In genomic region chr1:167248707-167249642, GRCh38 we compare ENCODE assay signal across 1 cellular context.
TF ChIP-seq lines count a peak whose summit lies in the region.

No MANE protein-coding gene starts in this region.

TF ChIP-seq in K562, 482 proteins besides CTCF, POLR2A, EP300 and RAD21 (continued from another document and continues in another):
- TF ChIP-seq, protein P1, sequence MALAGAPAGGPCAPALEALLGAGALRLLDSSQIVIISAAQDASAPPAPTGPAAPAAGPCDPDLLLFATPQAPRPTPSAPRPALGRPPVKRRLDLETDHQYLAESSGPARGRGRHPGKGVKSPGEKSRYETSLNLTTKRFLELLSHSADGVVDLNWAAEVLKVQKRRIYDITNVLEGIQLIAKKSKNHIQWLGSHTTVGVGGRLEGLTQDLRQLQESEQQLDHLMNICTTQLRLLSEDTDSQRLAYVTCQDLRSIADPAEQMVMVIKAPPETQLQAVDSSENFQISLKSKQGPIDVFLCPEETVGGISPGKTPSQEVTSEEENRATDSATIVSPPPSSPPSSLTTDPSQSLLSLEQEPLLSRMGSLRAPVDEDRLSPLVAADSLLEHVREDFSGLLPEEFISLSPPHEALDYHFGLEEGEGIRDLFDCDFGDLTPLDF (CRISPR knock-in tag; IDR thresholded peaks at IDR 0.05) = peak; percentile 62; the same call in 1 of the 2 replicates
- TF ChIP-seq ZNF217 (CRISPR knock-in tag; IDR thresholded peaks at IDR 0.05) (no peak), SRSF9 (IDR thresholded peaks at IDR 0.05; ENCODE audit: borderline replicate concordance, low read depth, low read length) (no peak), BDP1 (IDR thresholded peaks at IDR 0.05; ENCODE audit: insufficient read depth, insufficient read length) (no peak), ZNF134 (CRISPR knock-in tag; conservative IDR thresholded peaks at IDR 0.05) (no peak), TARDBP (IDR thresholded peaks at IDR 0.05) (no peak), MECOM (CRISPR knock-in tag; IDR thresholded peaks at IDR 0.05) (no peak), RBM34 (IDR thresholded peaks at IDR 0.05; ENCODE audit: borderline replicate concordance, insufficient read depth, low read length) (no peak), NR1H2 (CRISPR knock-in tag; IDR thresholded peaks at IDR 0.05) (no peak), NUFIP1 (IDR thresholded peaks at IDR 0.05; ENCODE audit: partially characterized antibody) (no peak), KDM1A (IDR thresholded peaks at IDR 0.05) (peak; percentile 89 to 93), TEAD4 (IDR thresholded peaks at IDR 0.05; ENCODE audit: low read length) (peak; percentile 79), TEAD4 (CRISPR knock-in tag; IDR thresholded peaks at IDR 0.05; ENCODE audit: borderline replicate concordance) (no peak), SREBF1 (IDR thresholded peaks at IDR 0.05; ENCODE audit: borderline replicate concordance, low read depth, low read length) (no peak), WHSC1 (IDR thresholded peaks at IDR 0.05; ENCODE audit: low read length) (no peak), POU5F1 (IDR thresholded peaks at IDR 0.05; ENCODE audit: borderline replicate concordance, low read depth, low read length, partially characterized antibody) (no peak), ATF6 (CRISPR knock-in tag; IDR thresholded peaks at IDR 0.05) (no peak), ZNF184 (CRISPR knock-in tag; IDR thresholded peaks at IDR 0.05) (no peak), NCOA4 (IDR thresholded peaks at IDR 0.05; ENCODE audit: partially characterized antibody) (no peak), NR4A1 (CRISPR knock-in tag; IDR thresholded peaks at IDR 0.05) (no peak), NR4A1 (tag; IDR thresholded peaks at IDR 0.05) (no peak), PML (IDR thresholded peaks at IDR 0.05; ENCODE audit: low read length) (0 out of 2 replicates have a peak, but pooled peaks have one; percentile 59), ARID2 (IDR thresholded peaks at IDR 0.05) (no peak), TEAD1 (CRISPR knock-in tag; IDR thresholded peaks at IDR 0.05) (peak in 1 of 2 experiments; percentile 89; a peak in 2 of 4 replicates), SMAD3 (CRISPR knock-in tag; conservative IDR thresholded peaks at IDR 0.05) (no peak), SRSF3 (IDR thresholded peaks at IDR 0.05; ENCODE audit: insufficient read depth, low read length) (no peak), SP2 (IDR thresholded peaks at IDR 0.05; ENCODE audit: extremely low read depth, low read depth, low read length, poor library complexity, severe bottlenecking) (no peak), CCAR2 (IDR thresholded peaks at IDR 0.05; ENCODE audit: low read depth, low read length) (no peak), U2AF2 (optimal IDR thresholded peaks at IDR 0.05; ENCODE audit: low read depth, low read length) (no peak), NFATC3 (IDR thresholded peaks at IDR 0.05) (no peak), ZBTB11 (CRISPR knock-in tag; IDR thresholded peaks at IDR 0.05) (no peak), TAF1 (IDR thresholded peaks at IDR 0.05; ENCODE audit: control insufficient read depth, extremely low read depth, insufficient read depth, low read length, severe bottlenecking) (no peak), ZNF79 (CRISPR knock-in tag; IDR thresholded peaks at IDR 0.05; ENCODE audit: low read depth) (no peak), HSF4 (CRISPR knock-in tag; IDR thresholded peaks at IDR 0.05; ENCODE audit: borderline replicate concordance) (no peak), JUNB (CRISPR knock-in tag; conservative IDR thresholded peaks at IDR 0.05) (no peak), RBFOX2 (IDR thresholded peaks at IDR 0.05; ENCODE audit: low read depth, low read length) (no peak), ZC3H11A (IDR thresholded peaks at IDR 0.05; ENCODE audit: low read depth, low read length) (no peak), CTBP1 (IDR thresholded peaks at IDR 0.05; ENCODE audit: borderline replicate concordance) (peak; percentile 57; the same call in 1 of the 2 replicates), BHLHE40 (IDR thresholded peaks at IDR 0.05; ENCODE audit: low read length) (no peak), U2AF1 (optimal IDR thresholded peaks at IDR 0.05; ENCODE audit: low read depth, low read length) (no peak), ARID3B (CRISPR knock-in tag; IDR thresholded peaks at IDR 0.05; ENCODE audit: borderline replicate concordance) (no peak), NFIC (IDR thresholded peaks at IDR 0.05) (peak; percentile 43), USF1 (CRISPR knock-in tag; IDR thresholded peaks at IDR 0.05) (no peak)
- TF ChIP-seq, protein P2, sequence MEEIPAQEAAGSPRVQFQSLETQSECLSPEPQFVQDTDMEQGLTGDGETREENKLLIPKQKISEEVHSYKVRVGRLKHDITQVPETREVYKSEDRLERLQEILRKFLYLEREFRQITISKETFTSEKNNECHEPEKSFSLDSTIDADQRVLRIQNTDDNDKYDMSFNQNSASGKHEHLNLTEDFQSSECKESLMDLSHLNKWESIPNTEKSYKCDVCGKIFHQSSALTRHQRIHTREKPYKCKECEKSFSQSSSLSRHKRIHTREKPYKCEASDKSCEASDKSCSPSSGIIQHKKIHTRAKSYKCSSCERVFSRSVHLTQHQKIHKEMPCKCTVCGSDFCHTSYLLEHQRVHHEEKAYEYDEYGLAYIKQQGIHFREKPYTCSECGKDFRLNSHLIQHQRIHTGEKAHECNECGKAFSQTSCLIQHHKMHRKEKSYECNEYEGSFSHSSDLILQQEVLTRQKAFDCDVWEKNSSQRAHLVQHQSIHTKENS (CRISPR knock-in tag; IDR thresholded peaks at IDR 0.05) = no peak
- TF ChIP-seq, protein P3, sequence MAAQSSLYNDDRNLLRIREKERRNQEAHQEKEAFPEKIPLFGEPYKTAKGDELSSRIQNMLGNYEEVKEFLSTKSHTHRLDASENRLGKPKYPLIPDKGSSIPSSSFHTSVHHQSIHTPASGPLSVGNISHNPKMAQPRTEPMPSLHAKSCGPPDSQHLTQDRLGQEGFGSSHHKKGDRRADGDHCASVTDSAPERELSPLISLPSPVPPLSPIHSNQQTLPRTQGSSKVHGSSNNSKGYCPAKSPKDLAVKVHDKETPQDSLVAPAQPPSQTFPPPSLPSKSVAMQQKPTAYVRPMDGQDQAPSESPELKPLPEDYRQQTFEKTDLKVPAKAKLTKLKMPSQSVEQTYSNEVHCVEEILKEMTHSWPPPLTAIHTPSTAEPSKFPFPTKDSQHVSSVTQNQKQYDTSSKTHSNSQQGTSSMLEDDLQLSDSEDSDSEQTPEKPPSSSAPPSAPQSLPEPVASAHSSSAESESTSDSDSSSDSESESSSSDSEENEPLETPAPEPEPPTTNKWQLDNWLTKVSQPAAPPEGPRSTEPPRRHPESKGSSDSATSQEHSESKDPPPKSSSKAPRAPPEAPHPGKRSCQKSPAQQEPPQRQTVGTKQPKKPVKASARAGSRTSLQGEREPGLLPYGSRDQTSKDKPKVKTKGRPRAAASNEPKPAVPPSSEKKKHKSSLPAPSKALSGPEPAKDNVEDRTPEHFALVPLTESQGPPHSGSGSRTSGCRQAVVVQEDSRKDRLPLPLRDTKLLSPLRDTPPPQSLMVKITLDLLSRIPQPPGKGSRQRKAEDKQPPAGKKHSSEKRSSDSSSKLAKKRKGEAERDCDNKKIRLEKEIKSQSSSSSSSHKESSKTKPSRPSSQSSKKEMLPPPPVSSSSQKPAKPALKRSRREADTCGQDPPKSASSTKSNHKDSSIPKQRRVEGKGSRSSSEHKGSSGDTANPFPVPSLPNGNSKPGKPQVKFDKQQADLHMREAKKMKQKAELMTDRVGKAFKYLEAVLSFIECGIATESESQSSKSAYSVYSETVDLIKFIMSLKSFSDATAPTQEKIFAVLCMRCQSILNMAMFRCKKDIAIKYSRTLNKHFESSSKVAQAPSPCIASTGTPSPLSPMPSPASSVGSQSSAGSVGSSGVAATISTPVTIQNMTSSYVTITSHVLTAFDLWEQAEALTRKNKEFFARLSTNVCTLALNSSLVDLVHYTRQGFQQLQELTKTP (IDR thresholded peaks at IDR 0.05; ENCODE audit: low read depth in 1 of 2, partially characterized antibody in 2 of 2) = no peak
- TF ChIP-seq, protein P4, sequence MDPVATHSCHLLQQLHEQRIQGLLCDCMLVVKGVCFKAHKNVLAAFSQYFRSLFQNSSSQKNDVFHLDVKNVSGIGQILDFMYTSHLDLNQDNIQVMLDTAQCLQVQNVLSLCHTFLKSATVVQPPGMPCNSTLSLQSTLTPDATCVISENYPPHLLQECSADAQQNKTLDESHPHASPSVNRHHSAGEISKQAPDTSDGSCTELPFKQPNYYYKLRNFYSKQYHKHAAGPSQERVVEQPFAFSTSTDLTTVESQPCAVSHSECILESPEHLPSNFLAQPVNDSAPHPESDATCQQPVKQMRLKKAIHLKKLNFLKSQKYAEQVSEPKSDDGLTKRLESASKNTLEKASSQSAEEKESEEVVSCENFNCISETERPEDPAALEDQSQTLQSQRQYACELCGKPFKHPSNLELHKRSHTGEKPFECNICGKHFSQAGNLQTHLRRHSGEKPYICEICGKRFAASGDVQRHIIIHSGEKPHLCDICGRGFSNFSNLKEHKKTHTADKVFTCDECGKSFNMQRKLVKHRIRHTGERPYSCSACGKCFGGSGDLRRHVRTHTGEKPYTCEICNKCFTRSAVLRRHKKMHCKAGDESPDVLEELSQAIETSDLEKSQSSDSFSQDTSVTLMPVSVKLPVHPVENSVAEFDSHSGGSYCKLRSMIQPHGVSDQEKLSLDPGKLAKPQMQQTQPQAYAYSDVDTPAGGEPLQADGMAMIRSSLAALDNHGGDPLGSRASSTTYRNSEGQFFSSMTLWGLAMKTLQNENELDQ (CRISPR knock-in tag; IDR thresholded peaks at IDR 0.05; ENCODE audit: borderline replicate concordance) = no peak
- TF ChIP-seq, protein P5, sequence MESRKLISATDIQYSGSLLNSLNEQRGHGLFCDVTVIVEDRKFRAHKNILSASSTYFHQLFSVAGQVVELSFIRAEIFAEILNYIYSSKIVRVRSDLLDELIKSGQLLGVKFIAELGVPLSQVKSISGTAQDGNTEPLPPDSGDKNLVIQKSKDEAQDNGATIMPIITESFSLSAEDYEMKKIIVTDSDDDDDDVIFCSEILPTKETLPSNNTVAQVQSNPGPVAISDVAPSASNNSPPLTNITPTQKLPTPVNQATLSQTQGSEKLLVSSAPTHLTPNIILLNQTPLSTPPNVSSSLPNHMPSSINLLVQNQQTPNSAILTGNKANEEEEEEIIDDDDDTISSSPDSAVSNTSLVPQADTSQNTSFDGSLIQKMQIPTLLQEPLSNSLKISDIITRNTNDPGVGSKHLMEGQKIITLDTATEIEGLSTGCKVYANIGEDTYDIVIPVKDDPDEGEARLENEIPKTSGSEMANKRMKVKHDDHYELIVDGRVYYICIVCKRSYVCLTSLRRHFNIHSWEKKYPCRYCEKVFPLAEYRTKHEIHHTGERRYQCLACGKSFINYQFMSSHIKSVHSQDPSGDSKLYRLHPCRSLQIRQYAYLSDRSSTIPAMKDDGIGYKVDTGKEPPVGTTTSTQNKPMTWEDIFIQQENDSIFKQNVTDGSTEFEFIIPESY (CRISPR knock-in tag; IDR thresholded peaks at IDR 0.05) = no peak
